12 cellular contexts compared by ENCODE assay signal in the genomic region with DNA sequence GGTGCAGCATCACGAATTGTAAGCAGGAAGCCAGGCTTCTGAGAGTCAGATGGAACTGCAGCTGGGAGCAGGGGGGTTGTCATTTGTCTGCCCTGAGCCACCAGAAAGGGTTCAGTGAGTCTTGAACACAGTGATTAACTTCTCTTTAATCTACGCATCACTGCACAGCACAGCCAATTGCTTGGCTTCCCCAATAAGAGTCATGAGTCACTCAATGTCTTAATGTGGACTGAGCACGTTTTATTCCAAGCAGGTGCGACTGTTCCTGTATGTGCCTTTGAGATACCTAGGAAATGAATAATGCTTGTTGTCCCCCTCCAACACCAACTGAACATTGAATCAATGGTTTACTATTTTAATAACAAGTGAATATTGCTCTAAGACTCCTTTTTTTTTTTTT. TPM values are rescaled to one million over a fixed set of nuclear protein-coding genes. Genes with fewer than 3 reads are reported as not detected.
DNase-seq lines count a peak whose midpoint lies in the region; ATAC-seq, FAIRE-seq and TF ChIP-seq lines count a peak whose summit lies in the region.
"Had no signal": no experiment of that assay in that cellular context is flagged by ENCODE, and none has a peak within 500 bp of the region (broad histone marks: within the 10 kb centered on the region; RNA-seq: fewer than 3 reads in every experiment).

No MANE protein-coding gene starts in this region.

- no peak overlapping the region for H4K91ac ChIP-seq in H1 (replicated peaks; ENCODE audit: insufficient read length, low read length)

- no peaks in the 10 kb centered on the region for H3K9me3 Mint-ChIP-seq in naive thymus-derived CD8-positive, alpha-beta T cell
- H3K9me3 Mint-ChIP-seq: effector memory CD8-positive, alpha-beta T cell had no signal

- peak; percentile 46 to 78 (median 52) for ATAC-seq in psoas muscle
- ATAC-seq in naive thymus-derived CD8-positive, alpha-beta T cell = no peak
- ATAC-seq in HG03135 (IDR thresholded peaks at IDR 0.05; ENCODE audit: unreplicated experiment) = no peak
- ATAC-seq: effector memory CD8-positive, alpha-beta T cell; Right ventricle myocardium inferior had no signal

- H2AK5ac ChIP-seq in H1 (ENCODE audit: low read depth, low read length) = no peak overlapping the region

- peaks cover 0 to 3% (median 0%) of the 10 kb centered on the region in 4 donors for H3K4me1 Mint-ChIP-seq in naive thymus-derived CD8-positive, alpha-beta T cell

- no peak overlapping the region for H3K4ac ChIP-seq in H1 (replicated peaks; ENCODE audit: insufficient read length, low read depth, low read length)

- in situ Hi-C loops in GM13977 (cut with MboI; ENCODE audit: low pct_unique_long_range_greater_than_20kb, low sequenced_read_pairs, unreplicated experiment) = loop anchor here (25.0 kb wide), 1 partner anchor 89 kb away; no protein-coding TSS in a partner anchor

- H2BK5ac ChIP-seq in H1 (ENCODE audit: low read depth, low read length) = no peak overlapping the region

- no peak overlapping the region for H2BK15ac ChIP-seq in H1 (ENCODE audit: low read length)

- intact Hi-C loops in psoas muscle (cut with DNase I) = loop anchor here in 1 of 2 donors (10.0 kb wide), 1 partner anchor 216 kb away; the partner anchor contains the start of gene DMBT1

- no peak overlapping the region for H3K27ac Mint-ChIP-seq in naive thymus-derived CD8-positive, alpha-beta T cell
- H3K27ac Mint-ChIP-seq: effector memory CD8-positive, alpha-beta T cell; GM23338 had no signal

- TF ChIP-seq POLR2A in H1 (IDR thresholded peaks at IDR 0.05; ENCODE audit: control extremely low read depth in 1 of 2, low read depth in 2 of 2, low read length in 2 of 2) = no peak

- TF ChIP-seq RAD21 in H1 (IDR thresholded peaks at IDR 0.05 in 1 of 2, conservative IDR thresholded peaks at IDR 0.05 in 1 of 2; ENCODE audit: low read depth in 2 of 2, low read length in 2 of 2) = no peak

- H4K5ac ChIP-seq in H1 (ENCODE audit: insufficient read length, low read depth, low read length) = no peak overlapping the region

- H3K4me3 ChIP-seq in H1 (ENCODE audit: extremely low read depth in 1 of 4, insufficient read depth in 2 of 4, low read depth in 3 of 4, low read length in 4 of 4) (no peak overlapping the region), psoas muscle (no peak overlapping the region)
- H3K4me3 ChIP-seq: GM23338 had no signal

- DNase-seq in GM13977 (ENCODE audit: low spot score) (peak; percentile 22), NCI-H2227 (lab: John Stamatoyannopoulos, UW; ENCODE audit: unreplicated experiment) (peak; percentile 44), H1 (ENCODE audit: low read depth in 1 of 2, low spot score in 2 of 2) (no peak), psoas muscle (no peak), mesenteric fat pad (ENCODE audit: low spot score) (no peak)
- no peak for DNase-seq in naive thymus-derived CD8-positive, alpha-beta T cell
- DNase-seq: activated CD8-positive, alpha-beta memory T cell treated with anti-CD3 and anti-CD28 coated beads, Interleukin-2, amount 50 U/mL, for 48 hours; effector memory CD8-positive, alpha-beta T cell; NCI-H1930 had no signal

- no peaks in the 10 kb centered on the region for H3K79me1 ChIP-seq in H1 (ENCODE audit: low read depth, low read length)

- H2BK20ac ChIP-seq in H1 (ENCODE audit: low read length) = no peak overlapping the region

- TF ChIP-seq CTCF in GM13977 (IDR thresholded peaks at IDR 0.05; ENCODE audit: extremely low read depth, insufficient read depth, missing control alignments) = no peak
- TF ChIP-seq CTCF in H1 (IDR thresholded peaks at IDR 0.05; ENCODE audit: control extremely low read depth in 1 of 3, insufficient read depth in 1 of 3, low read depth in 1 of 3, low read length in 3 of 3) = no peak
- no peak for TF ChIP-seq CTCF in psoas muscle (IDR thresholded peaks at IDR 0.05)

- H2BK12ac ChIP-seq in H1 (ENCODE audit: low read depth, low read length) = no peak overlapping the region

- no peaks in the 10 kb centered on the region for H3K27me3 ChIP-seq in H1 (replicated peaks in 1 of 4; ENCODE audit: control insufficient read depth in 3 of 4, extremely low read depth in 1 of 4, insufficient read depth in 3 of 4, low read length in 3 of 4)
- no peaks in the 10 kb centered on the region for H3K27me3 ChIP-seq in psoas muscle (ENCODE audit: insufficient read depth in 3 of 3, low read length in 2 of 3)

- 88% methylated on average over 4 of the region's 4 CpGs; no CpG with 5 or more reads in 1 of the 2 experiments for WGBS in H1 (ENCODE audit: extremely low coverage in 1 of 2, insufficient coverage in 1 of 2, insufficient read length in 1 of 2, insufficient replicate concordance in 2 of 2, low coverage in 1 of 2, low lambda C conversion rate in 2 of 2, missing lambda C conversion rate in 1 of 2), 2 experiments
- WGBS in psoas muscle, 3 donors = 66 to 83% (median 80%) methylated on average over 4 of the region's 4 CpGs

- no peak overlapping the region for H3K18ac ChIP-seq in H1 (ENCODE audit: extremely low read depth, low read length)

- no peak overlapping the region for H4K8ac ChIP-seq in H1 (ENCODE audit: extremely low read depth, insufficient read depth, low read length)

- H3K27me3 Mint-ChIP-seq in naive thymus-derived CD8-positive, alpha-beta T cell = peaks cover 0 to 6% (median 0%) of the 10 kb centered on the region in 5 donors

- H3K14ac ChIP-seq in H1 (ENCODE audit: insufficient read length) = no peak overlapping the region

- no peaks in the 10 kb centered on the region for H3K36me3 Mint-ChIP-seq in naive thymus-derived CD8-positive, alpha-beta T cell

- POLR2A ChIA-PET in H1 (lab: Charles Lee; ENCODE audit: partially characterized antibody) = interaction anchor here (0.7 kb wide), 1 partner anchor 146 kb away, joined by 3 read pairs; no protein-coding TSS in a partner anchor
- POLR2A ChIA-PET in naive thymus-derived CD8-positive, alpha-beta T cell (lab: Charles Lee) = no interaction called here

- TF ChIP-seq EP300 in H1 (IDR thresholded peaks at IDR 0.05; ENCODE audit: borderline replicate concordance in 1 of 2, low read depth in 2 of 2, low read length in 2 of 2) = no peak

- no peak overlapping the region for H3K56ac ChIP-seq in H1 (replicated peaks; ENCODE audit: insufficient read length, low read depth, low read length)

- H3K4me2 ChIP-seq in H1 (ENCODE audit: insufficient read depth in 1 of 2, low read depth in 2 of 2, low read length in 2 of 2) = no peak overlapping the region
- H3K4me2 ChIP-seq: GM23338 had no signal

- H3K36me3 ChIP-seq in H1 (ENCODE audit: control insufficient read depth in 2 of 4, insufficient read depth in 4 of 4, low read length in 3 of 4) (no peaks in the 10 kb centered on the region), psoas muscle (ENCODE audit: insufficient read depth in 1 of 2, low read depth in 1 of 2) (no peaks in the 10 kb centered on the region)

- H4K20me1 ChIP-seq in H1 (replicated peaks in 1 of 2; ENCODE audit: control insufficient read depth in 1 of 2, insufficient read depth in 2 of 2, low read length in 2 of 2) = no peaks in the 10 kb centered on the region

- no peak for FAIRE-seq in H1 (lab: Jason Lieb, UNC)

- no peak overlapping the region for H3K9ac ChIP-seq in H1 (replicated peaks in 1 of 4; ENCODE audit: extremely low read depth in 1 of 4, low read depth in 3 of 4, low read length in 3 of 4)

- H2BK120ac ChIP-seq in H1 (replicated peaks; ENCODE audit: low read depth, low read length) = no peak overlapping the region

- H3K27ac ChIP-seq in H1 (ENCODE audit: low read depth, low read length) (no peak overlapping the region), psoas muscle (no peak overlapping the region)

- no peak overlapping the region for H3K4me3 Mint-ChIP-seq in naive thymus-derived CD8-positive, alpha-beta T cell
- H3K4me3 Mint-ChIP-seq: effector memory CD8-positive, alpha-beta T cell; GM23338 had no signal

- H3K23ac ChIP-seq in H1 (ENCODE audit: insufficient read length) = no peak overlapping the region

- no peaks in the 10 kb centered on the region for H3K23me2 ChIP-seq in H1 (ENCODE audit: low read depth, low read length)

- 0 out of 2 replicates have a peak overlapping the region, but pooled peaks have one; percentile 3 for H2AFZ ChIP-seq in H1 (ENCODE audit: low read length)

- H3K9me3 ChIP-seq in H1 (ENCODE audit: insufficient read depth in 2 of 2, low read depth in 1 of 2, low read length in 1 of 2) (peaks cover 14 to 18% of the 10 kb centered on the region in 2 experiments), psoas muscle (no peaks in the 10 kb centered on the region)

- H3K4me1 ChIP-seq in H1 (replicated peaks in 1 of 4; ENCODE audit: control insufficient read depth in 3 of 4, insufficient read depth in 4 of 4, low read length in 3 of 4) (peaks cover 0 to 2% (median under 1%) of the 10 kb centered on the region in 4 experiments; a peak in 2 of 7 replicates), psoas muscle (no peaks in the 10 kb centered on the region)

- H3K79me2 ChIP-seq in H1 (ENCODE audit: control insufficient read depth in 1 of 2, insufficient read depth in 2 of 2, low read length in 2 of 2) = no peaks in the 10 kb centered on the region

- CTCF ChIA-PET in H1 (lab: Charles Lee; ENCODE audit: partially characterized antibody) = no interaction called here

TF ChIP-seq in H1, 55 proteins besides CTCF, POLR2A, EP300 and RAD21 (continues in another document):
- TF ChIP-seq SAP30 (IDR thresholded peaks at IDR 0.05; ENCODE audit: insufficient read depth, insufficient replicate concordance, low read length) (no peak), TEAD4 (IDR thresholded peaks at IDR 0.05; ENCODE audit: low read depth, low read length) (no peak), CEBPB (IDR thresholded peaks at IDR 0.05; ENCODE audit: low read depth, low read length) (no peak), TCF12 (IDR thresholded peaks at IDR 0.05; ENCODE audit: low read depth, low read length) (no peak), TBP (IDR thresholded peaks at IDR 0.05; ENCODE audit: low read depth, low read length) (no peak), ASH2L (IDR thresholded peaks at IDR 0.05; ENCODE audit: low read length) (no peak), CHD2 (IDR thresholded peaks at IDR 0.05; ENCODE audit: low read length) (no peak)

RNA-seq across cellular contexts. Expression of gene PLEKHA1, which starts 26.0 kb away (rescaled TPM):
- total RNA-seq in H1 (2021; fragmentation: NEBNext Ultra II Directional; extraction: Animal tissue kit (Norgen Biotek cat#: 25700)) = 35.7 and 39.7 TPM in 2 replicates
- polyA plus RNA-seq in H1 (2011; rRNA removed) (14.0 and 15.6 TPM in 2 replicates), psoas muscle (10 to 100 TPM; 29.5 to 75.3 (median 36.2) TPM)
- 24.9 TPM for polyA plus RNA-seq in H1 (2011; cell fraction: cytosol; rRNA removed)
- 15.6 TPM for polyA plus RNA-seq in H1 (2011; cell fraction: nucleus; rRNA removed)
- 17.3 to 25.7 TPM (median 20.8 TPM) in 4 replicates for polyA plus RNA-seq in H1 (2012, experiment 1 of 2)
- 1.4 TPM for polyA plus RNA-seq in H1 (2012, experiment 2 of 2)
- polyA plus RNA-seq in H1 (2013, experiment 1 of 2) = 19.0 TPM
- polyA plus RNA-seq in H1 (2013, experiment 2 of 2) = 18.0 TPM
- 25.4 and 53.1 TPM in 2 replicates for polyA minus RNA-seq in H1 (2011; rRNA and poly(A)+ RNA removed)
- 16.0 TPM for polyA minus RNA-seq in H1 (2011; cell fraction: cytosol; rRNA and poly(A)+ RNA removed)
- polyA minus RNA-seq in H1 (2011; cell fraction: nucleus; rRNA and poly(A)+ RNA removed) = 28.9 TPM
- total RNA-seq in psoas muscle (10 to 100 TPM; 41.2 to 64.9 (median 57.4) TPM), mesenteric fat pad (27.9 TPM)
- 10 to 100 TPM; 71.4 to 78.0 TPM for total RNA-seq in naive thymus-derived CD8-positive, alpha-beta T cell
- polyA plus RNA-seq in naive thymus-derived CD8-positive, alpha-beta T cell = 10 to 100 TPM; 76.9 to 91.6 (median 90.9) TPM

Comparison
In these comparisons a context has a peak if more than half of its experiments do, and no peak if none do; other contexts are left out.
1. DNase-seq: peak in GM13977 (single experiment) and NCI-H2227 (single experiment); none in H1 (0 of 2), psoas muscle (0 of 2), naive thymus-derived CD8-positive, alpha-beta T cell (0 of 10) and mesenteric fat pad (single experiment).
2. ATAC-seq: peak in psoas muscle (4 of 4); none in naive thymus-derived CD8-positive, alpha-beta T cell (0 of 2) and HG03135 (single experiment).